In genomic region chr11:133835258-133836075, GRCh38 we compare ENCODE assay signal across 8 cellular contexts. TPM values are rescaled to one million over a fixed set of nuclear protein-coding genes. Genes with fewer than 3 reads are reported as not detected.
DNase-seq lines count a peak whose midpoint lies in the region; ATAC-seq and TF ChIP-seq lines count a peak whose summit lies in the region.

No MANE protein-coding gene starts in this region.

- H3K9me3 Mint-ChIP-seq in WTC11, result peaks cover 10% of the 10 kb centered on the region

- H3K27ac Mint-ChIP-seq in WTC11, result no peak overlapping the region

- TF ChIP-seq CTCF in WTC11 (IDR thresholded peaks at IDR 0.05), result peak; percentile 60

- H3K4me1 Mint-ChIP-seq in WTC11, result peaks cover 19% of the 10 kb centered on the region

- no peak overlapping the region for H3K4me3 Mint-ChIP-seq in WTC11

- no peaks in the 10 kb centered on the region; the same call in 1 of the 2 replicates for H3K27me3 Mint-ChIP-seq in WTC11 (ENCODE audit: low read depth)

- ATAC-seq in GM18505 (IDR thresholded peaks at IDR 0.05; ENCODE audit: unreplicated experiment) (peak; percentile 90), HG02840 (IDR thresholded peaks at IDR 0.05; ENCODE audit: low FRiP score, unreplicated experiment) (peak; percentile 72), WTC11 (peak; percentile 84), HG03045 (IDR thresholded peaks at IDR 0.05; ENCODE audit: unreplicated experiment) (no peak)

- DNase-seq in CMK (ENCODE audit: low read depth), result peak; percentile 31
- DNase-seq in NCI-H1105 (lab: John Stamatoyannopoulos, UW), result peak; percentile 66
- DNase-seq in WTC11 (ENCODE audit: low spot score), result peak; percentile 72
- peak; percentile 32 for DNase-seq in foreskin melanocyte
- peak; percentile 66 for DNase-seq in pons (ENCODE audit: low spot score)

- POLR2A ChIA-PET in WTC11 (lab: Charles Lee), result interaction anchor here (0.9 to 1.0 kb wide), 2 partner anchors 752 to 757 kb away, joined by 3 to 4 read pairs; no protein-coding TSS in a partner anchor

- CTCF ChIA-PET in WTC11 (lab: Charles Lee), result interaction anchor here (0.6 to 3.8 kb wide), 44 partner anchors 8 to 894 kb away, joined by 3 to 68 read pairs (median 4); no protein-coding TSS in a partner anchor

- no peaks in the 10 kb centered on the region for H3K36me3 Mint-ChIP-seq in WTC11

- TF ChIP-seq POLR2A in GM18505 (IDR thresholded peaks at IDR 0.05; ENCODE audit: borderline replicate concordance, extremely low read depth, insufficient read depth, insufficient read length), result no peak

TF ChIP-seq in WTC11, 78 proteins besides CTCF, POLR2A, EP300 and RAD21:
- no peak for TF ChIP-seq ESRRA (CRISPR knock-in tag; IDR thresholded peaks at IDR 0.05; ENCODE audit: borderline replicate concordance)
- TF ChIP-seq FOXK1 (CRISPR knock-in tag; IDR thresholded peaks at IDR 0.05), result no peak
- no peak for TF ChIP-seq NFE2L1 (CRISPR knock-in tag; IDR thresholded peaks at IDR 0.05)
- TF ChIP-seq ZBTB21 (CRISPR knock-in tag; IDR thresholded peaks at IDR 0.05; ENCODE audit: borderline replicate concordance), result no peak
- peak; percentile 38; the same call in 1 of the 2 replicates for TF ChIP-seq MAX (CRISPR knock-in tag; IDR thresholded peaks at IDR 0.05)
- no peak for TF ChIP-seq ZBTB43 (CRISPR knock-in tag; IDR thresholded peaks at IDR 0.05)
- TF ChIP-seq ZNF671 (CRISPR knock-in tag; IDR thresholded peaks at IDR 0.05), result no peak
- peak; percentile 86 for TF ChIP-seq ZNF263 (CRISPR knock-in tag; IDR thresholded peaks at IDR 0.05; ENCODE audit: low read depth)

RNA-seq across cellular contexts. Expression of gene SPATA19, which starts 9.8 kb away (rescaled TPM):
- total RNA-seq in WTC11 (2021), result not detected in 3 replicates
